1 cellular context compared by ENCODE assay signal in genomic region chrX:139877710-139878414, GRCh38.
TF ChIP-seq lines count a peak whose summit lies in the region.

No MANE protein-coding gene starts in this region.

TF ChIP-seq in K562, 482 proteins besides CTCF, POLR2A, EP300 and RAD21 (continued from another document and continues in another):
- TF ChIP-seq CREB5 (CRISPR knock-in tag; IDR thresholded peaks at IDR 0.05) (no peak), HOMEZ (CRISPR knock-in tag; IDR thresholded peaks at IDR 0.05) (no peak), CLOCK (CRISPR knock-in tag; IDR thresholded peaks at IDR 0.05; ENCODE audit: borderline replicate concordance) (no peak), ZNF695 (CRISPR knock-in tag; IDR thresholded peaks at IDR 0.05) (no peak), L3MBTL2 (IDR thresholded peaks at IDR 0.05) (no peak), ZHX1 (conservative IDR thresholded peaks at IDR 0.05; ENCODE audit: low read length) (no peak), RBM15 (IDR thresholded peaks at IDR 0.05; ENCODE audit: insufficient read depth, low read length) (no peak), THAP7 (CRISPR knock-in tag; IDR thresholded peaks at IDR 0.05) (no peak), TAF9B (IDR thresholded peaks at IDR 0.05; ENCODE audit: partially characterized antibody) (no peak), ZBTB12 (CRISPR knock-in tag; IDR thresholded peaks at IDR 0.05) (no peak), ASH1L (IDR thresholded peaks at IDR 0.05; ENCODE audit: borderline replicate concordance, low read depth, partially characterized antibody) (no peak), E2F3 (CRISPR knock-in tag; IDR thresholded peaks at IDR 0.05) (no peak), KLF16 (IDR thresholded peaks at IDR 0.05) (no peak), ELF1 (tag; IDR thresholded peaks at IDR 0.05) (peak; percentile 38; the same call in 1 of the 2 replicates), SMARCC2 (IDR thresholded peaks at IDR 0.05; ENCODE audit: low read depth) (0 out of 2 replicates have a peak, but pooled peaks have one; percentile 21), CBX3 (IDR thresholded peaks at IDR 0.05; ENCODE audit: borderline replicate concordance in 1 of 2, low read length in 2 of 2) (no peak), HCFC1 (IDR thresholded peaks at IDR 0.05; ENCODE audit: low read depth, low read length) (no peak), MAFG (tag; conservative IDR thresholded peaks at IDR 0.05) (peak; percentile 97), ZNF639 (CRISPR knock-in tag; conservative IDR thresholded peaks at IDR 0.05 in 1 of 2, IDR thresholded peaks at IDR 0.05 in 1 of 2) (no peak), PTBP1 (IDR thresholded peaks at IDR 0.05; ENCODE audit: low read depth, low read length) (no peak), MAZ (CRISPR knock-in tag; conservative IDR thresholded peaks at IDR 0.05 in 1 of 2, IDR thresholded peaks at IDR 0.05 in 1 of 2) (no peak), NKRF (IDR thresholded peaks at IDR 0.05; ENCODE audit: borderline replicate concordance) (0 out of 2 replicates have a peak, but pooled peaks have one; percentile 42), E2F5 (CRISPR knock-in tag; IDR thresholded peaks at IDR 0.05) (no peak), RFX7 (CRISPR knock-in tag; IDR thresholded peaks at IDR 0.05) (no peak), NR3C1 (CRISPR knock-in tag; IDR thresholded peaks at IDR 0.05) (no peak), ZNF232 (CRISPR knock-in tag; IDR thresholded peaks at IDR 0.05) (no peak), SRSF9 (IDR thresholded peaks at IDR 0.05; ENCODE audit: borderline replicate concordance, low read depth, low read length) (no peak), KAT7 (CRISPR knock-in tag; IDR thresholded peaks at IDR 0.05; ENCODE audit: borderline replicate concordance) (no peak), FOXO4 (CRISPR knock-in tag; IDR thresholded peaks at IDR 0.05) (no peak), ZNF316 (IDR thresholded peaks at IDR 0.05) (peak; percentile 99), THRA (IDR thresholded peaks at IDR 0.05) (no peak), ZNF347 (CRISPR knock-in tag; IDR thresholded peaks at IDR 0.05; ENCODE audit: low read depth) (no peak), IRF1 (CRISPR knock-in tag; IDR thresholded peaks at IDR 0.05; ENCODE audit: borderline replicate concordance) (no peak), TRIM25 (IDR thresholded peaks at IDR 0.05; ENCODE audit: borderline replicate concordance) (no peak), RBM14 (IDR thresholded peaks at IDR 0.05; ENCODE audit: borderline replicate concordance, insufficient read depth, low read depth, low read length) (no peak), KLF6 (CRISPR knock-in tag; IDR thresholded peaks at IDR 0.05; ENCODE audit: borderline replicate concordance) (no peak), ZNF830 (CRISPR knock-in tag; IDR thresholded peaks at IDR 0.05) (no peak), SIRT6 (IDR thresholded peaks at IDR 0.05; ENCODE audit: low read depth, low read length) (no peak)
